Comparison of ENCODE assay signal across 1 cellular context in the genomic region with DNA sequence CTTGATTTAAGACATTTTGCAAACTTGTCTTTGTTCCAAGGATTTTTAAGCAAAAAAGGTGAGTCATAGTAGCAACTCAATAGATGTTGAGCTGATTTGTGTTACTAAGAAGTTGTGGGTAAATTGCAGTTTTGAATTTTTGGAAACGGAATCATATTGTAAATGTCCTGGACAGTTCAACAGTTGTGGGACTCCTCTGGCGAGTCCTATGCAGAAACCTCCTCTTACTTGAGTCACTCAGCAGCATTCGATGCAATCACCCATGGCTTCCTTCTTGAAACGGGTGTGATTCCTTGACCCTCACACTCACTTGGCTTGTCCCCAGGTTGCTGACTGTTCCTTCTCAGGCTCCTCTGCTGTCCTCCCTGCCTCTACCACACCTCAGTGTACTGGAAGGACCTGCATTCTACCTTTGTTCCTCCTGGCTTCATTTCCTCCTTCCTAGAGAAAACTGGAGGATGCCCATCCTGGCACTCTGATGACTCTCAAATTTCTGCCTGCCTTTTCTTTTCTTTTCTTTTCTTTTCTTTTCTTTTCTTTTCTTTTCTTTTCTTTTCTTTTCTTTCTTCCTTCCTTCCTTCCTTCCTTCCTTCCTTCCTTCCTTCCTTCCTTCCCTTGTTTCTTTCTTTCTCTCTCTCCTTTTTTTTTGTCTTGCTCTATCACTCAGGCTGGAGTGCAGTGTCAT.
TF ChIP-seq lines count a peak whose summit lies in the region.

No MANE protein-coding gene starts in this region.

TF ChIP-seq in HepG2, 621 proteins besides CTCF, POLR2A, EP300 and RAD21 (continued from another document):
- TF ChIP-seq, protein P1, sequence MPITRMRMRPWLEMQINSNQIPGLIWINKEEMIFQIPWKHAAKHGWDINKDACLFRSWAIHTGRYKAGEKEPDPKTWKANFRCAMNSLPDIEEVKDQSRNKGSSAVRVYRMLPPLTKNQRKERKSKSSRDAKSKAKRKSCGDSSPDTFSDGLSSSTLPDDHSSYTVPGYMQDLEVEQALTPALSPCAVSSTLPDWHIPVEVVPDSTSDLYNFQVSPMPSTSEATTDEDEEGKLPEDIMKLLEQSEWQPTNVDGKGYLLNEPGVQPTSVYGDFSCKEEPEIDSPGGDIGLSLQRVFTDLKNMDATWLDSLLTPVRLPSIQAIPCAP (CRISPR knock-in tag; IDR thresholded peaks at IDR 0.05; ENCODE audit: low read depth): no peak
- TF ChIP-seq, protein P2, sequence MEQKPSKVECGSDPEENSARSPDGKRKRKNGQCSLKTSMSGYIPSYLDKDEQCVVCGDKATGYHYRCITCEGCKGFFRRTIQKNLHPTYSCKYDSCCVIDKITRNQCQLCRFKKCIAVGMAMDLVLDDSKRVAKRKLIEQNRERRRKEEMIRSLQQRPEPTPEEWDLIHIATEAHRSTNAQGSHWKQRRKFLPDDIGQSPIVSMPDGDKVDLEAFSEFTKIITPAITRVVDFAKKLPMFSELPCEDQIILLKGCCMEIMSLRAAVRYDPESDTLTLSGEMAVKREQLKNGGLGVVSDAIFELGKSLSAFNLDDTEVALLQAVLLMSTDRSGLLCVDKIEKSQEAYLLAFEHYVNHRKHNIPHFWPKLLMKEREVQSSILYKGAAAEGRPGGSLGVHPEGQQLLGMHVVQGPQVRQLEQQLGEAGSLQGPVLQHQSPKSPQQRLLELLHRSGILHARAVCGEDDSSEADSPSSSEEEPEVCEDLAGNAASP (CRISPR knock-in tag; IDR thresholded peaks at IDR 0.05; ENCODE audit: borderline replicate concordance): no peak
- TF ChIP-seq ZNF354B (CRISPR knock-in tag; IDR thresholded peaks at IDR 0.05) (no peak), FOXK2 (IDR thresholded peaks at IDR 0.05) (no peak), PPARG (CRISPR knock-in tag; conservative IDR thresholded peaks at IDR 0.05) (no peak), CBX2 (IDR thresholded peaks at IDR 0.05; ENCODE audit: low read depth, low read length) (no peak), CBX2 (CRISPR knock-in tag; IDR thresholded peaks at IDR 0.05; ENCODE audit: low read depth) (no peak), ARHGAP35 (CRISPR knock-in tag; IDR thresholded peaks at IDR 0.05; ENCODE audit: borderline replicate concordance) (no peak), ZFYVE20 (CRISPR knock-in tag; IDR thresholded peaks at IDR 0.05; ENCODE audit: borderline replicate concordance, low read depth) (no peak), POGK (CRISPR knock-in tag; conservative IDR thresholded peaks at IDR 0.05) (no peak), ZBTB8A (CRISPR knock-in tag; IDR thresholded peaks at IDR 0.05; ENCODE audit: borderline replicate concordance, low read depth) (no peak)
- TF ChIP-seq, protein P3, sequence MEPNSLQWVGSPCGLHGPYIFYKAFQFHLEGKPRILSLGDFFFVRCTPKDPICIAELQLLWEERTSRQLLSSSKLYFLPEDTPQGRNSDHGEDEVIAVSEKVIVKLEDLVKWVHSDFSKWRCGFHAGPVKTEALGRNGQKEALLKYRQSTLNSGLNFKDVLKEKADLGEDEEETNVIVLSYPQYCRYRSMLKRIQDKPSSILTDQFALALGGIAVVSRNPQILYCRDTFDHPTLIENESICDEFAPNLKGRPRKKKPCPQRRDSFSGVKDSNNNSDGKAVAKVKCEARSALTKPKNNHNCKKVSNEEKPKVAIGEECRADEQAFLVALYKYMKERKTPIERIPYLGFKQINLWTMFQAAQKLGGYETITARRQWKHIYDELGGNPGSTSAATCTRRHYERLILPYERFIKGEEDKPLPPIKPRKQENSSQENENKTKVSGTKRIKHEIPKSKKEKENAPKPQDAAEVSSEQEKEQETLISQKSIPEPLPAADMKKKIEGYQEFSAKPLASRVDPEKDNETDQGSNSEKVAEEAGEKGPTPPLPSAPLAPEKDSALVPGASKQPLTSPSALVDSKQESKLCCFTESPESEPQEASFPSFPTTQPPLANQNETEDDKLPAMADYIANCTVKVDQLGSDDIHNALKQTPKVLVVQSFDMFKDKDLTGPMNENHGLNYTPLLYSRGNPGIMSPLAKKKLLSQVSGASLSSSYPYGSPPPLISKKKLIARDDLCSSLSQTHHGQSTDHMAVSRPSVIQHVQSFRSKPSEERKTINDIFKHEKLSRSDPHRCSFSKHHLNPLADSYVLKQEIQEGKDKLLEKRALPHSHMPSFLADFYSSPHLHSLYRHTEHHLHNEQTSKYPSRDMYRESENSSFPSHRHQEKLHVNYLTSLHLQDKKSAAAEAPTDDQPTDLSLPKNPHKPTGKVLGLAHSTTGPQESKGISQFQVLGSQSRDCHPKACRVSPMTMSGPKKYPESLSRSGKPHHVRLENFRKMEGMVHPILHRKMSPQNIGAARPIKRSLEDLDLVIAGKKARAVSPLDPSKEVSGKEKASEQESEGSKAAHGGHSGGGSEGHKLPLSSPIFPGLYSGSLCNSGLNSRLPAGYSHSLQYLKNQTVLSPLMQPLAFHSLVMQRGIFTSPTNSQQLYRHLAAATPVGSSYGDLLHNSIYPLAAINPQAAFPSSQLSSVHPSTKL (CRISPR knock-in tag; IDR thresholded peaks at IDR 0.05): no peak
